ENCODE assay signal across 2 cellular contexts in genomic region chr9:100150209-100150608, GRCh38.
TF ChIP-seq lines count a peak whose summit lies in the region.

No MANE protein-coding gene starts in this region.

TF ChIP-seq in IMR-90, 13 proteins besides CTCF, POLR2A, EP300 and RAD21 (continued from another document):
- no peak for TF ChIP-seq MAZ (IDR thresholded peaks at IDR 0.05; ENCODE audit: borderline replicate concordance, low read depth, low read length)
- TF ChIP-seq SMC3 (IDR thresholded peaks at IDR 0.05; ENCODE audit: low read depth, low read length), result no peak
- TF ChIP-seq FOS (IDR thresholded peaks at IDR 0.05; ENCODE audit: low read depth, low read length), result no peak
- no peak for TF ChIP-seq RFX5 (IDR thresholded peaks at IDR 0.05; ENCODE audit: low read depth, low read length)
- no peak for TF ChIP-seq CHD1 (IDR thresholded peaks at IDR 0.05; ENCODE audit: low read depth, low read length)
- TF ChIP-seq USF2 (IDR thresholded peaks at IDR 0.05; ENCODE audit: low read depth, low read length), result no peak
- TF ChIP-seq CEBPB (IDR thresholded peaks at IDR 0.05; ENCODE audit: low read depth, low read length), result no peak
- TF ChIP-seq ELK1 (IDR thresholded peaks at IDR 0.05; ENCODE audit: borderline replicate concordance, low read depth, low read length), result no peak

TF ChIP-seq in WTC11, 78 proteins besides CTCF, POLR2A, EP300 and RAD21 (continued from another document):
- no peak for TF ChIP-seq ZNF512 (CRISPR knock-in tag; IDR thresholded peaks at IDR 0.05; ENCODE audit: borderline replicate concordance)
